Comparison of ENCODE assay signal across 1 cellular context in genomic region chr11:106098893-106099553, GRCh38.
TF ChIP-seq lines count a peak whose summit lies in the region.

No MANE protein-coding gene starts in this region.

TF ChIP-seq in HepG2, 621 proteins besides CTCF, POLR2A, EP300 and RAD21:
- TF ChIP-seq, protein P1, sequence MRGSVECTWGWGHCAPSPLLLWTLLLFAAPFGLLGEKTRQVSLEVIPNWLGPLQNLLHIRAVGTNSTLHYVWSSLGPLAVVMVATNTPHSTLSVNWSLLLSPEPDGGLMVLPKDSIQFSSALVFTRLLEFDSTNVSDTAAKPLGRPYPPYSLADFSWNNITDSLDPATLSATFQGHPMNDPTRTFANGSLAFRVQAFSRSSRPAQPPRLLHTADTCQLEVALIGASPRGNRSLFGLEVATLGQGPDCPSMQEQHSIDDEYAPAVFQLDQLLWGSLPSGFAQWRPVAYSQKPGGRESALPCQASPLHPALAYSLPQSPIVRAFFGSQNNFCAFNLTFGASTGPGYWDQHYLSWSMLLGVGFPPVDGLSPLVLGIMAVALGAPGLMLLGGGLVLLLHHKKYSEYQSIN (CRISPR knock-in tag; IDR thresholded peaks at IDR 0.05; ENCODE audit: borderline replicate concordance), result no peak
- TF ChIP-seq ZNF614 (CRISPR knock-in tag; IDR thresholded peaks at IDR 0.05; ENCODE audit: borderline replicate concordance) (no peak), ZNF484 (CRISPR knock-in tag; IDR thresholded peaks at IDR 0.05; ENCODE audit: borderline replicate concordance, low read depth) (no peak), ZNF883 (CRISPR knock-in tag; IDR thresholded peaks at IDR 0.05; ENCODE audit: not compliant biosample characterization) (no peak), SOX5 (CRISPR knock-in tag; IDR thresholded peaks at IDR 0.05; ENCODE audit: borderline replicate concordance) (no peak; the same call in 1 of the 2 replicates), ZNF350 (CRISPR knock-in tag; IDR thresholded peaks at IDR 0.05; ENCODE audit: borderline replicate concordance, low read depth) (no peak), GATAD2A (CRISPR knock-in tag; IDR thresholded peaks at IDR 0.05) (peak; percentile 13; the same call in 1 of the 2 replicates), NFKBIZ (CRISPR knock-in tag; IDR thresholded peaks at IDR 0.05) (no peak), SOX13 (IDR thresholded peaks at IDR 0.05) (no peak), SOX13 (CRISPR knock-in tag; conservative IDR thresholded peaks at IDR 0.05 in 1 of 2, IDR thresholded peaks at IDR 0.05 in 1 of 2) (0 out of 4 replicates have a peak, but pooled peaks of 1 of the 2 experiments have one; percentile 18), ZNF792 (CRISPR knock-in tag; IDR thresholded peaks at IDR 0.05) (no peak), FOXP1 (IDR thresholded peaks at IDR 0.05) (no peak), FOXP1 (CRISPR knock-in tag; IDR thresholded peaks at IDR 0.05) (peak; percentile 67; the same call in 1 of the 2 replicates), ATF2 (CRISPR knock-in tag; IDR thresholded peaks at IDR 0.05) (no peak), LCORL (IDR thresholded peaks at IDR 0.05) (no peak), LCORL (CRISPR knock-in tag; IDR thresholded peaks at IDR 0.05) (no peak), ZNF644 (CRISPR knock-in tag; IDR thresholded peaks at IDR 0.05; ENCODE audit: low read depth) (peak; percentile 55; the same call in 1 of the 2 replicates), ZNF629 (CRISPR knock-in tag; conservative IDR thresholded peaks at IDR 0.05) (no peak), HNF4A (CRISPR knock-in tag; IDR thresholded peaks at IDR 0.05) (peak; percentile 29; the same call in 1 of the 2 replicates), SOX6 (IDR thresholded peaks at IDR 0.05) (no peak), SOX6 (CRISPR knock-in tag; IDR thresholded peaks at IDR 0.05) (no peak), EHMT2 (IDR thresholded peaks at IDR 0.05; ENCODE audit: borderline replicate concordance, low read depth, low read length) (0 out of 2 replicates have a peak, but pooled peaks have one; percentile 33), ADNP (CRISPR knock-in tag; IDR thresholded peaks at IDR 0.05) (no peak), KLF15 (CRISPR knock-in tag; IDR thresholded peaks at IDR 0.05; ENCODE audit: borderline replicate concordance) (no peak), SRSF4 (IDR thresholded peaks at IDR 0.05; ENCODE audit: low read depth, low read length, poor library complexity, severe bottlenecking) (no peak), MEIS2 (CRISPR knock-in tag; IDR thresholded peaks at IDR 0.05) (no peak), FOXA3 (CRISPR knock-in tag; IDR thresholded peaks at IDR 0.05) (peak; percentile 60; the same call in 1 of the 2 replicates), GATA4 (IDR thresholded peaks at IDR 0.05; ENCODE audit: borderline replicate concordance, low read depth) (no peak), SSRP1 (CRISPR knock-in tag; IDR thresholded peaks at IDR 0.05) (no peak), SMAD9 (CRISPR knock-in tag; IDR thresholded peaks at IDR 0.05) (no peak), FOXA1 (IDR thresholded peaks at IDR 0.05) (no peak), FOXA1 (CRISPR knock-in tag; IDR thresholded peaks at IDR 0.05) (0 out of 2 replicates have a peak, but pooled peaks have one; percentile 23), TFAP4 (IDR thresholded peaks at IDR 0.05; ENCODE audit: borderline replicate concordance, low read depth) (peak; percentile 6; the same call in 1 of the 2 replicates), CREB1 (IDR thresholded peaks at IDR 0.05) (no peak), CREB1 (CRISPR knock-in tag; IDR thresholded peaks at IDR 0.05) (no peak)
- TF ChIP-seq, protein P2, sequence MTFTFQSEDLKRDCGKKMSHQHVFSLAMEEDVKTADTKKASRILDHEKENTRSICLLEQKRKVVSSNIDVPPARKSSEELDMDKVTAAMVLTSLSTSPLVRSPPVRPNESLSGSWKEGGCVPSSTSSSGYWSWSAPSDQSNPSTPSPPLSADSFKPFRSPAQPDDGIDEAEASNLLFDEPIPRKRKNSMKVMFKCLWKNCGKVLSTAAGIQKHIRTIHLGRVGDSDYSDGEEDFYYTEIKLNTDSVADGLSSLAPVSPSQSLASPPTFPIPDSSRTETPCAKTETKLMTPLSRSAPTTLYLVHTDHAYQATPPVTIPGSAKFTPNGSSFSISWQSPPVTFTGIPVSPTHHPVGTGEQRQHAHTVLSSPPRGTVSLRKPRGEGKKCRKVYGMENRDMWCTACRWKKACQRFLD (CRISPR knock-in tag; IDR thresholded peaks at IDR 0.05; ENCODE audit: borderline replicate concordance), result no peak
- TF ChIP-seq, protein P3, sequence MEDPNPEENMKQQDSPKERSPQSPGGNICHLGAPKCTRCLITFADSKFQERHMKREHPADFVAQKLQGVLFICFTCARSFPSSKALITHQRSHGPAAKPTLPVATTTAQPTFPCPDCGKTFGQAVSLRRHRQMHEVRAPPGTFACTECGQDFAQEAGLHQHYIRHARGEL (CRISPR knock-in tag; IDR thresholded peaks at IDR 0.05), result no peak
- TF ChIP-seq, protein P4, sequence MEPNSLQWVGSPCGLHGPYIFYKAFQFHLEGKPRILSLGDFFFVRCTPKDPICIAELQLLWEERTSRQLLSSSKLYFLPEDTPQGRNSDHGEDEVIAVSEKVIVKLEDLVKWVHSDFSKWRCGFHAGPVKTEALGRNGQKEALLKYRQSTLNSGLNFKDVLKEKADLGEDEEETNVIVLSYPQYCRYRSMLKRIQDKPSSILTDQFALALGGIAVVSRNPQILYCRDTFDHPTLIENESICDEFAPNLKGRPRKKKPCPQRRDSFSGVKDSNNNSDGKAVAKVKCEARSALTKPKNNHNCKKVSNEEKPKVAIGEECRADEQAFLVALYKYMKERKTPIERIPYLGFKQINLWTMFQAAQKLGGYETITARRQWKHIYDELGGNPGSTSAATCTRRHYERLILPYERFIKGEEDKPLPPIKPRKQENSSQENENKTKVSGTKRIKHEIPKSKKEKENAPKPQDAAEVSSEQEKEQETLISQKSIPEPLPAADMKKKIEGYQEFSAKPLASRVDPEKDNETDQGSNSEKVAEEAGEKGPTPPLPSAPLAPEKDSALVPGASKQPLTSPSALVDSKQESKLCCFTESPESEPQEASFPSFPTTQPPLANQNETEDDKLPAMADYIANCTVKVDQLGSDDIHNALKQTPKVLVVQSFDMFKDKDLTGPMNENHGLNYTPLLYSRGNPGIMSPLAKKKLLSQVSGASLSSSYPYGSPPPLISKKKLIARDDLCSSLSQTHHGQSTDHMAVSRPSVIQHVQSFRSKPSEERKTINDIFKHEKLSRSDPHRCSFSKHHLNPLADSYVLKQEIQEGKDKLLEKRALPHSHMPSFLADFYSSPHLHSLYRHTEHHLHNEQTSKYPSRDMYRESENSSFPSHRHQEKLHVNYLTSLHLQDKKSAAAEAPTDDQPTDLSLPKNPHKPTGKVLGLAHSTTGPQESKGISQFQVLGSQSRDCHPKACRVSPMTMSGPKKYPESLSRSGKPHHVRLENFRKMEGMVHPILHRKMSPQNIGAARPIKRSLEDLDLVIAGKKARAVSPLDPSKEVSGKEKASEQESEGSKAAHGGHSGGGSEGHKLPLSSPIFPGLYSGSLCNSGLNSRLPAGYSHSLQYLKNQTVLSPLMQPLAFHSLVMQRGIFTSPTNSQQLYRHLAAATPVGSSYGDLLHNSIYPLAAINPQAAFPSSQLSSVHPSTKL (CRISPR knock-in tag; IDR thresholded peaks at IDR 0.05), result peak; percentile 24; the same call in 1 of the 2 replicates
- TF ChIP-seq, protein P5, sequence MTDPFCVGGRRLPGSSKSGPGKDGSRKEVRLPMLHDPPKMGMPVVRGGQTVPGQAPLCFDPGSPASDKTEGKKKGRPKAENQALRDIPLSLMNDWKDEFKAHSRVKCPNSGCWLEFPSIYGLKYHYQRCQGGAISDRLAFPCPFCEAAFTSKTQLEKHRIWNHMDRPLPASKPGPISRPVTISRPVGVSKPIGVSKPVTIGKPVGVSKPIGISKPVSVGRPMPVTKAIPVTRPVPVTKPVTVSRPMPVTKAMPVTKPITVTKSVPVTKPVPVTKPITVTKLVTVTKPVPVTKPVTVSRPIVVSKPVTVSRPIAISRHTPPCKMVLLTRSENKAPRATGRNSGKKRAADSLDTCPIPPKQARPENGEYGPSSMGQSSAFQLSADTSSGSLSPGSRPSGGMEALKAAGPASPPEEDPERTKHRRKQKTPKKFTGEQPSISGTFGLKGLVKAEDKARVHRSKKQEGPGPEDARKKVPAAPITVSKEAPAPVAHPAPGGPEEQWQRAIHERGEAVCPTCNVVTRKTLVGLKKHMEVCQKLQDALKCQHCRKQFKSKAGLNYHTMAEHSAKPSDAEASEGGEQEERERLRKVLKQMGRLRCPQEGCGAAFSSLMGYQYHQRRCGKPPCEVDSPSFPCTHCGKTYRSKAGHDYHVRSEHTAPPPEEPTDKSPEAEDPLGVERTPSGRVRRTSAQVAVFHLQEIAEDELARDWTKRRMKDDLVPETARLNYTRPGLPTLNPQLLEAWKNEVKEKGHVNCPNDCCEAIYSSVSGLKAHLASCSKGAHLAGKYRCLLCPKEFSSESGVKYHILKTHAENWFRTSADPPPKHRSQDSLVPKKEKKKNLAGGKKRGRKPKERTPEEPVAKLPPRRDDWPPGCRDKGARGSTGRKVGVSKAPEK (CRISPR knock-in tag; IDR thresholded peaks at IDR 0.05; ENCODE audit: borderline replicate concordance), result no peak
- TF ChIP-seq, protein P6, sequence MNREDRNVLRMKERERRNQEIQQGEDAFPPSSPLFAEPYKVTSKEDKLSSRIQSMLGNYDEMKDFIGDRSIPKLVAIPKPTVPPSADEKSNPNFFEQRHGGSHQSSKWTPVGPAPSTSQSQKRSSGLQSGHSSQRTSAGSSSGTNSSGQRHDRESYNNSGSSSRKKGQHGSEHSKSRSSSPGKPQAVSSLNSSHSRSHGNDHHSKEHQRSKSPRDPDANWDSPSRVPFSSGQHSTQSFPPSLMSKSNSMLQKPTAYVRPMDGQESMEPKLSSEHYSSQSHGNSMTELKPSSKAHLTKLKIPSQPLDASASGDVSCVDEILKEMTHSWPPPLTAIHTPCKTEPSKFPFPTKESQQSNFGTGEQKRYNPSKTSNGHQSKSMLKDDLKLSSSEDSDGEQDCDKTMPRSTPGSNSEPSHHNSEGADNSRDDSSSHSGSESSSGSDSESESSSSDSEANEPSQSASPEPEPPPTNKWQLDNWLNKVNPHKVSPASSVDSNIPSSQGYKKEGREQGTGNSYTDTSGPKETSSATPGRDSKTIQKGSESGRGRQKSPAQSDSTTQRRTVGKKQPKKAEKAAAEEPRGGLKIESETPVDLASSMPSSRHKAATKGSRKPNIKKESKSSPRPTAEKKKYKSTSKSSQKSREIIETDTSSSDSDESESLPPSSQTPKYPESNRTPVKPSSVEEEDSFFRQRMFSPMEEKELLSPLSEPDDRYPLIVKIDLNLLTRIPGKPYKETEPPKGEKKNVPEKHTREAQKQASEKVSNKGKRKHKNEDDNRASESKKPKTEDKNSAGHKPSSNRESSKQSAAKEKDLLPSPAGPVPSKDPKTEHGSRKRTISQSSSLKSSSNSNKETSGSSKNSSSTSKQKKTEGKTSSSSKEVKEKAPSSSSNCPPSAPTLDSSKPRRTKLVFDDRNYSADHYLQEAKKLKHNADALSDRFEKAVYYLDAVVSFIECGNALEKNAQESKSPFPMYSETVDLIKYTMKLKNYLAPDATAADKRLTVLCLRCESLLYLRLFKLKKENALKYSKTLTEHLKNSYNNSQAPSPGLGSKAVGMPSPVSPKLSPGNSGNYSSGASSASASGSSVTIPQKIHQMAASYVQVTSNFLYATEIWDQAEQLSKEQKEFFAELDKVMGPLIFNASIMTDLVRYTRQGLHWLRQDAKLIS (CRISPR knock-in tag; IDR thresholded peaks at IDR 0.05), result no peak
- TF ChIP-seq, protein P7, sequence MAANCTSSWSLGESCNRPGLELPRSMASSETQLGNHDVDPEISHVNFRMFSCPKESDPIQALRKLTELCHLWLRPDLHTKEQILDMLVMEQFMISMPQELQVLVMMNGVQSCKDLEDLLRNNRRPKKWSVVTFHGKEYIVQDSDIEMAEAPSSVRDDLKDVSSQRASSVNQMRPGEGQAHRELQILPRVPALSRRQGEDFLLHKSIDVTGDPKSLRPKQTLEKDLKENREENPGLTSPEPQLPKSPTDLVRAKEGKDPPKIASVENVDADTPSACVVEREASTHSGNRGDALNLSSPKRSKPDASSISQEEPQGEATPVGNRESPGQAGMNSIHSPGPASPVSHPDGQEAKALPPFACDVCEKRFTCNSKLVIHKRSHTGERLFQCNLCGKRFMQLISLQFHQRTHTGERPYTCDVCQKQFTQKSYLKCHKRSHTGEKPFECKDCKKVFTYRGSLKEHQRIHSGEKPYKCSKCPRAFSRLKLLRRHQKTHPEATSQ (CRISPR knock-in tag; IDR thresholded peaks at IDR 0.05; ENCODE audit: borderline replicate concordance), result no peak
